In genomic region chr18:38369772-38370690, GRCh38 we compare ENCODE assay signal across 17 cellular contexts.
DNase-seq lines count a peak whose midpoint lies in the region; ATAC-seq lines count a peak whose summit lies in the region.
"Had no signal": no experiment of that assay in that cellular context is flagged by ENCODE, and none has a peak within 500 bp of the region (broad histone marks: within the 10 kb centered on the region; RNA-seq: fewer than 3 reads in every experiment).

No MANE protein-coding gene starts in this region.

- H3K27ac Mint-ChIP-seq in activated T-helper 1 cell treated with anti-CD3 and anti-CD28 coated beads, Interleukin-12 subunit alpha, Interleukin-12 subunit beta, Interleukin-2, Interleukin-4 antibody, amounts not matched to agents 30 ng/mL and 10 ng/mL and 1 ng/mL, durations not matched to agents 14 hours and 24 hours and 36 hours = no peak overlapping the region
- H3K27ac Mint-ChIP-seq in naive thymus-derived CD8-positive, alpha-beta T cell = peak overlapping the region in 3 of 10 donors; percentile 3 to 46 (median 27)
- H3K27ac Mint-ChIP-seq: natural killer cell treated with Interleukin-12 subunit alpha and Interleukin-12 subunit beta and Interleukin-15 and Interleukin-18, amount 100 ng/mL, for 72 hours; stimulated activated naive B cell treated with anti-CD40 and anti-IgM and Interleukin-4, amounts not matched to agents 10 μg/mL and 1 μg/mL and 100 μg/mL, for 72 hours had no signal

- H3K4me1 ChIP-seq in HAP-1 = peaks cover 17% of the 10 kb centered on the region
- H3K4me1 ChIP-seq: gastroesophageal sphincter had no signal

- in situ Hi-C loops in HAP-1 (cut with MboI; ENCODE audit: low sequenced_read_pairs) = no loop called here

- H3K4me3 Mint-ChIP-seq in activated T-cell treated with anti-CD3 and anti-CD28 coated beads, Interleukin-2, amount 50 U/mL, for 4 hours = peak overlapping the region; percentile 45
- peak overlapping the region; percentile 35 for H3K4me3 Mint-ChIP-seq in activated T-helper 1 cell treated with anti-CD3 and anti-CD28 coated beads, Interleukin-12 subunit alpha, Interleukin-12 subunit beta, Interleukin-2, Interleukin-4 antibody, amounts not matched to agents 30 ng/mL and 10 ng/mL and 1 ng/mL, durations not matched to agents 14 hours and 24 hours and 36 hours
- peak overlapping the region; percentile 1 to 56 (median 31) for H3K4me3 Mint-ChIP-seq in naive thymus-derived CD8-positive, alpha-beta T cell
- H3K4me3 Mint-ChIP-seq: natural killer cell treated with Interleukin-12 subunit alpha and Interleukin-12 subunit beta and Interleukin-15 and Interleukin-18, amount 100 ng/mL, for 72 hours; stimulated activated naive B cell treated with anti-CD40 and anti-IgM and Interleukin-4, amounts not matched to agents 10 μg/mL and 1 μg/mL and 100 μg/mL, for 72 hours had no signal

- intact Hi-C loops in activated T-helper 1 cell treated with anti-CD3 and anti-CD28 coated beads, Interleukin-12 subunit alpha, Interleukin-12 subunit beta, Interleukin-2, Interleukin-4 antibody, amounts not matched to agents 30 ng/mL and 10 ng/mL and 1 ng/mL, durations not matched to agents 14 hours and 24 hours and 36 hours (cut with micrococcal nuclease) = no loop called here

- H3K4me1 Mint-ChIP-seq in activated T-cell treated with anti-CD3 and anti-CD28 coated beads, Interleukin-2, amount 50 U/mL, for 4 hours (ENCODE audit: low read depth) = peaks cover 6% of the 10 kb centered on the region
- H3K4me1 Mint-ChIP-seq in activated T-helper 1 cell treated with anti-CD3 and anti-CD28 coated beads, Interleukin-12 subunit alpha, Interleukin-12 subunit beta, Interleukin-2, Interleukin-4 antibody, amounts not matched to agents 30 ng/mL and 10 ng/mL and 1 ng/mL, durations not matched to agents 14 hours and 24 hours and 36 hours (ENCODE audit: low read depth) = peaks cover 16% of the 10 kb centered on the region
- peaks cover 0 to 7% (median 4%) of the 10 kb centered on the region in 4 donors for H3K4me1 Mint-ChIP-seq in naive thymus-derived CD8-positive, alpha-beta T cell

- DNase-seq in activated T-cell treated with anti-CD3 and anti-CD28 coated beads, Interleukin-2, amount 50 U/mL, for 4 hours = no peak
- no peak for DNase-seq in activated T-cell treated with anti-CD3 and anti-CD28 coated beads, Interleukin-2, amount 50 U/mL, for 48 hours
- peak; percentile 53 to 92 for DNase-seq in HAP-1 (ENCODE audit: low spot score in 2 of 2)
- no peak for DNase-seq in activated T-helper 1 cell treated with anti-CD3 and anti-CD28 coated beads, Interleukin-12 subunit alpha, Interleukin-12 subunit beta, Interleukin-2, Interleukin-4 antibody, amounts not matched to agents 30 ng/mL and 10 ng/mL and 1 ng/mL, durations not matched to agents 14 hours and 24 hours and 36 hours (ENCODE audit: low spot score)
- no peak for DNase-seq in naive thymus-derived CD8-positive, alpha-beta T cell
- DNase-seq in GM03348 (ENCODE audit: low spot score) = no peak
- DNase-seq in hepatic stellate cell (ENCODE audit: low spot score) = no peak
- DNase-seq: activated CD4-positive, CD25-positive, alpha-beta regulatory T cell; EL; NCI-H187; right cardiac atrium; stimulated activated CD4-positive, alpha-beta T cell treated with anti-CD3 and anti-CD28 coated beads, Interleukin-4, amount 100 ng/mL, for 24 hours; stimulated activated naive B cell treated with anti-CD40 and anti-IgM and Interleukin-4, amounts not matched to agents 10 μg/mL and 1 μg/mL and 100 μg/mL, for 72 hours had no signal

- POLR2A ChIA-PET in naive thymus-derived CD8-positive, alpha-beta T cell (lab: Charles Lee) = no interaction called here

- no peaks in the 10 kb centered on the region for H3K27me3 Mint-ChIP-seq in activated T-cell treated with anti-CD3 and anti-CD28 coated beads, Interleukin-2, amount 50 U/mL, for 4 hours (ENCODE audit: low read depth)
- peaks cover 1% of the 10 kb centered on the region for H3K27me3 Mint-ChIP-seq in activated T-helper 1 cell treated with anti-CD3 and anti-CD28 coated beads, Interleukin-12 subunit alpha, Interleukin-12 subunit beta, Interleukin-2, Interleukin-4 antibody, amounts not matched to agents 30 ng/mL and 10 ng/mL and 1 ng/mL, durations not matched to agents 14 hours and 24 hours and 36 hours (ENCODE audit: insufficient read depth)
- peaks cover 0 to 8% (median 0%) of the 10 kb centered on the region in 5 donors for H3K27me3 Mint-ChIP-seq in naive thymus-derived CD8-positive, alpha-beta T cell
- H3K27me3 Mint-ChIP-seq: natural killer cell treated with Interleukin-12 subunit alpha and Interleukin-12 subunit beta and Interleukin-15 and Interleukin-18, amount 100 ng/mL, for 72 hours; stimulated activated naive B cell treated with anti-CD40 and anti-IgM and Interleukin-4, amounts not matched to agents 10 μg/mL and 1 μg/mL and 100 μg/mL, for 72 hours had no signal

- no peaks in the 10 kb centered on the region for H3K27me3 ChIP-seq in HAP-1 (ENCODE audit: low read depth)
- H3K27me3 ChIP-seq: gastroesophageal sphincter had no signal

- no peaks in the 10 kb centered on the region for H3K9me3 ChIP-seq in HAP-1
- H3K9me3 ChIP-seq: gastroesophageal sphincter had no signal

- ATAC-seq in activated T-cell treated with anti-CD3 and anti-CD28 coated beads, Interleukin-2, amount 50 U/mL, for 4 hours = no peak
- no peak for ATAC-seq in naive thymus-derived CD8-positive, alpha-beta T cell
- no peak for ATAC-seq in HG03457 (IDR thresholded peaks at IDR 0.05; ENCODE audit: unreplicated experiment)
- ATAC-seq: gastroesophageal sphincter; natural killer cell treated with Interleukin-12 subunit alpha and Interleukin-12 subunit beta and Interleukin-15 and Interleukin-18, amount 100 ng/mL, for 72 hours; right cardiac atrium; SK-N-SH treated with all-trans-retinoic acid at 6 μM for 48 hours; stimulated activated naive B cell treated with anti-CD40 and anti-IgM and Interleukin-4, amounts not matched to agents 10 μg/mL and 1 μg/mL and 100 μg/mL, for 72 hours had no signal

- H3K9me3 Mint-ChIP-seq in activated T-cell treated with anti-CD3 and anti-CD28 coated beads, Interleukin-2, amount 50 U/mL, for 4 hours = peaks cover 19% of the 10 kb centered on the region
- H3K9me3 Mint-ChIP-seq in activated T-helper 1 cell treated with anti-CD3 and anti-CD28 coated beads, Interleukin-12 subunit alpha, Interleukin-12 subunit beta, Interleukin-2, Interleukin-4 antibody, amounts not matched to agents 30 ng/mL and 10 ng/mL and 1 ng/mL, durations not matched to agents 14 hours and 24 hours and 36 hours = peaks cover 13% of the 10 kb centered on the region
- H3K9me3 Mint-ChIP-seq in naive thymus-derived CD8-positive, alpha-beta T cell = peaks cover 0 to 3% (median 0%) of the 10 kb centered on the region in 9 donors

- no peak overlapping the region for H3K4me3 ChIP-seq in HAP-1
- H3K4me3 ChIP-seq: gastroesophageal sphincter had no signal

- H3K36me3 Mint-ChIP-seq in activated T-cell treated with anti-CD3 and anti-CD28 coated beads, Interleukin-2, amount 50 U/mL, for 4 hours (ENCODE audit: insufficient read depth) = no peaks in the 10 kb centered on the region
- no peaks in the 10 kb centered on the region for H3K36me3 Mint-ChIP-seq in activated T-helper 1 cell treated with anti-CD3 and anti-CD28 coated beads, Interleukin-12 subunit alpha, Interleukin-12 subunit beta, Interleukin-2, Interleukin-4 antibody, amounts not matched to agents 30 ng/mL and 10 ng/mL and 1 ng/mL, durations not matched to agents 14 hours and 24 hours and 36 hours (ENCODE audit: low read depth)
- H3K36me3 Mint-ChIP-seq in naive thymus-derived CD8-positive, alpha-beta T cell = no peaks in the 10 kb centered on the region
- H3K36me3 Mint-ChIP-seq: natural killer cell treated with Interleukin-12 subunit alpha and Interleukin-12 subunit beta and Interleukin-15 and Interleukin-18, amount 100 ng/mL, for 72 hours; stimulated activated naive B cell treated with anti-CD40 and anti-IgM and Interleukin-4, amounts not matched to agents 10 μg/mL and 1 μg/mL and 100 μg/mL, for 72 hours had no signal

- no peaks in the 10 kb centered on the region for H3K36me3 ChIP-seq in HAP-1 (replicated peaks)
- H3K36me3 ChIP-seq: gastroesophageal sphincter had no signal

Comparison
In these comparisons a context has a peak if more than half of its experiments do, and no peak if none do; other contexts are left out.
1. DNase-seq: peak in HAP-1 (2 of 2); none in activated T-cell treated with anti-CD3 and anti-CD28 coated beads, Interleukin-2, amount 50 U/mL, for 4 hours (single experiment), activated T-cell treated with anti-CD3 and anti-CD28 coated beads, Interleukin-2, amount 50 U/mL, for 48 hours (0 of 2), activated T-helper 1 cell treated with anti-CD3 and anti-CD28 coated beads, Interleukin-12 subunit alpha, Interleukin-12 subunit beta, Interleukin-2, Interleukin-4 antibody, amounts not matched to agents 30 ng/mL and 10 ng/mL and 1 ng/mL, durations not matched to agents 14 hours and 24 hours and 36 hours (single experiment), naive thymus-derived CD8-positive, alpha-beta T cell (0 of 10), GM03348 (single experiment) and hepatic stellate cell (single experiment).
2. Peak in every context shown above with its lines, with median percentiles within 50 percentile points of each other: H3K4me3 Mint-ChIP-seq.